Comparison of ENCODE assay signal across 8 cellular contexts in genomic region chr11:16738198-16738948, GRCh38. TPM values are rescaled to one million over a fixed set of nuclear protein-coding genes. Genes with fewer than 3 reads are reported as not detected.
DNase-seq lines count a peak whose midpoint lies in the region; ATAC-seq and TF ChIP-seq lines count a peak whose summit lies in the region.

Gene C11orf58 (plus strand): TSS chr11:16738647. CDS start chr11:16738779, 132 bp downstream.

- peak within 1 kb of the TSS; percentile 88 for H3K4me2 ChIP-seq in mammary epithelial cell (ENCODE audit: insufficient read depth, low read depth, low read length)

- H3K9ac ChIP-seq in mammary epithelial cell (ENCODE audit: insufficient read depth, low read length) (peak within 1 kb of the TSS; percentile 100), iPS-20b (ENCODE audit: low read depth, low read length) (peak within 1 kb of the TSS; percentile 96)

- dilution Hi-C loops in mammary epithelial cell (cut with HindIII; ENCODE audit: low sequenced_read_pairs) = no loop called here

- peak within 1 kb of the TSS; percentile 83 for H3K4me3 ChIP-seq in WERI-Rb-1 (ENCODE audit: low read depth, low read length)
- peak within 1 kb of the TSS; percentile 77 to 80 (median 77) for H3K4me3 ChIP-seq in mammary epithelial cell (replicated peaks in 1 of 3; ENCODE audit: insufficient read depth in 1 of 3, low read depth in 2 of 3, low read length in 3 of 3)
- peak within 1 kb of the TSS; percentile 97 for H3K4me3 ChIP-seq in iPS-20b (ENCODE audit: low read length)
- peak within 1 kb of the TSS; percentile 56 to 80 (median 77) for H3K4me3 ChIP-seq in skin epidermis

- ATAC-seq in GM18873 (IDR thresholded peaks at IDR 0.05; ENCODE audit: low FRiP score, unreplicated experiment) = peak; percentile 99
- peak; percentile 98 for ATAC-seq in HG03139 (IDR thresholded peaks at IDR 0.05; ENCODE audit: unreplicated experiment)

- H3K27ac ChIP-seq in WERI-Rb-1 (peak within 1 kb of the TSS; percentile 94), mammary epithelial cell (ENCODE audit: insufficient read depth, low read depth, low read length) (peak within 1 kb of the TSS; percentile 96), iPS-20b (ENCODE audit: low read length) (peak within 1 kb of the TSS; percentile 59), skin epidermis (peak within 1 kb of the TSS; percentile 84 to 100 (median 96))

- 2% methylated on average over 32 of the region's 46 CpGs for WGBS in mammary epithelial cell (ENCODE audit: low coverage, missing lambda C conversion rate)

- peak; percentile 96 for DNase-seq in ACHN
- DNase-seq in NCI-H2227 (lab: John Stamatoyannopoulos, UW; ENCODE audit: unreplicated experiment) = peak; percentile 99
- DNase-seq in WERI-Rb-1 = peak; percentile 95
- DNase-seq in mammary epithelial cell = peak; percentile 96

- no peaks in the 10 kb centered on the region for H3K27me3 ChIP-seq in WERI-Rb-1 (ENCODE audit: insufficient read depth, low read depth, severe bottlenecking)
- no peaks in the 10 kb centered on the region for H3K27me3 ChIP-seq in mammary epithelial cell (ENCODE audit: insufficient read depth, low read length)
- H3K27me3 ChIP-seq in iPS-20b (ENCODE audit: insufficient read depth, low read length) = no peaks in the 10 kb centered on the region

- H3K9me3 ChIP-seq in WERI-Rb-1 (ENCODE audit: severe bottlenecking) (no peaks in the 10 kb centered on the region), mammary epithelial cell (replicated peaks; ENCODE audit: insufficient read depth, low read length) (no peaks in the 10 kb centered on the region), iPS-20b (ENCODE audit: insufficient read depth, low read depth, low read length) (no peaks in the 10 kb centered on the region)

- BruUV-seq in mammary epithelial cell (replicated peaks; lab: Mats Ljungman, UMichigan) = no TSS peak

- peaks cover 12% of the 10 kb centered on the region for H3K4me1 ChIP-seq in mammary epithelial cell (ENCODE audit: insufficient read depth, low read length)
- H3K4me1 ChIP-seq in iPS-20b (ENCODE audit: insufficient read depth, low read length) = peaks cover 8% of the 10 kb centered on the region; the same call in 1 of the 2 replicates

- in situ Hi-C loops in ACHN (cut with HindIII; ENCODE audit: low pct_ligation_motif_present, low pct_unique_long_range_greater_than_20kb, low sequenced_read_pairs) = no loop called here
- in situ Hi-C loops in mammary epithelial cell (cut with MboI; ENCODE audit: low sequenced_read_pairs in 2 of 2) = no loop called here

- H3K79me2 ChIP-seq in mammary epithelial cell (ENCODE audit: insufficient read depth, low read length) = peaks cover 54% of the 10 kb centered on the region

- no peaks in the 10 kb centered on the region for H4K20me1 ChIP-seq in mammary epithelial cell (ENCODE audit: insufficient read depth, low read length)

- CTCF ChIA-PET in mammary epithelial cell (lab: Charles Lee; ENCODE audit: low non-redundant PET) = interaction anchor here (0.5 kb wide), 1 partner anchor 778 kb away, joined by 4 read pairs; no protein-coding TSS in a partner anchor

- H2AFZ ChIP-seq in mammary epithelial cell (ENCODE audit: low read depth, low read length) = peak within 1 kb of the TSS; percentile 96

- TF ChIP-seq CTCF in WERI-Rb-1 (IDR thresholded peaks at IDR 0.05; ENCODE audit: low read depth, low read length) (no peak), mammary epithelial cell (conservative IDR thresholded peaks at IDR 0.05 in 1 of 2, IDR thresholded peaks at IDR 0.05 in 1 of 2; ENCODE audit: extremely low read depth in 1 of 2, insufficient read depth in 1 of 2, low read depth in 1 of 2, low read length in 2 of 2) (no peak)

- H3K36me3 ChIP-seq in WERI-Rb-1 = peaks cover 23% of the 10 kb centered on the region
- H3K36me3 ChIP-seq in mammary epithelial cell (ENCODE audit: insufficient read depth, low read length) = peaks cover 3% of the 10 kb centered on the region
- peaks cover 17% of the 10 kb centered on the region for H3K36me3 ChIP-seq in iPS-20b (ENCODE audit: insufficient read depth, low read depth, low read length)

- intact Hi-C loops in mammary epithelial cell (cut with micrococcal nuclease) = loop anchor here (2.0 kb wide), 1 partner anchor 106 kb away; no protein-coding TSS in a partner anchor

RNA-seq across cellular contexts. Expression of gene C11orf58, which starts in this region (rescaled TPM):
- total RNA-seq in mammary epithelial cell = 100 to 1,000 TPM in 1 of 2 donors, 10 to 100 TPM in 1; 94.0 to 115 TPM
- polyA plus RNA-seq in mammary epithelial cell = 85.1 TPM
- 108 TPM for polyA minus RNA-seq in mammary epithelial cell

Comparison
In these comparisons a context has a peak if more than half of its experiments do, and no peak if none do; other contexts are left out.
1. Peak in every context shown above with its lines: DNase-seq, ATAC-seq, H3K4me3 ChIP-seq and H3K27ac ChIP-seq.